Comparison of ENCODE assay signal across 8 cellular contexts in genomic region chr19:7534531-7534980, GRCh38. TPM values are rescaled to one million over a fixed set of nuclear protein-coding genes. Genes with fewer than 3 reads are reported as not detected.
DNase-seq lines count a peak whose midpoint lies in the region; ATAC-seq and TF ChIP-seq lines count a peak whose summit lies in the region.

No MANE protein-coding gene starts in this region.

- H3K4me3 ChIP-seq in BJ (ENCODE audit: low read depth, low read length) (peak overlapping the region; percentile 86), upper lobe of left lung (peak overlapping the region; percentile 51 to 94 (median 76))

- ATAC-seq in upper lobe of left lung (ENCODE audit: low FRiP score in 2 of 2): peak; percentile 54 to 76
- no peak for ATAC-seq in HG03280 (IDR thresholded peaks at IDR 0.05; ENCODE audit: unreplicated experiment)

- H3K9me3 ChIP-seq in upper lobe of left lung: no peaks in the 10 kb centered on the region

- POLR2A ChIA-PET in BJ (lab: Charles Lee): no interaction called here

- peak; percentile 56 for DNase-seq in BJ (ENCODE audit: low read depth)
- DNase-seq in GM20000 (ENCODE audit: low spot score): peak; percentile 72
- peak; percentile 28 for DNase-seq in NCI-H345 treated with DMSO at 0.1 percent for 48 hours (lab: John Stamatoyannopoulos, UW; ENCODE audit: unreplicated experiment)
- peak; percentile 53 for DNase-seq in activated naive CD4-positive, alpha-beta T cell treated with anti-CD3 and anti-CD28 coated beads, Interleukin-2, amount 50 U/mL, for 16 hours
- peak; percentile 67 for DNase-seq in foreskin melanocyte
- DNase-seq in nephron progenitor cell: peak; percentile 58
- peak in 1 of 2 donors; percentile 72 for DNase-seq in upper lobe of left lung

- H3K9me3 Mint-ChIP-seq in nephron progenitor cell: no peaks in the 10 kb centered on the region

- 0 to 3% methylated on average over 15 to 20 of the region's 20 CpGs for WGBS in upper lobe of left lung, 2 donors

- TF ChIP-seq CTCF in BJ (IDR thresholded peaks at IDR 0.05; ENCODE audit: insufficient read depth, low read depth, low read length) (peak; percentile 50), GM20000 (IDR thresholded peaks at IDR 0.05; ENCODE audit: extremely low read depth, missing control alignments) (peak; percentile 2), nephron progenitor cell (IDR thresholded peaks at IDR 0.05) (no peak), upper lobe of left lung (IDR thresholded peaks at IDR 0.05) (peak in 1 of 6 experiments; percentile 6)

- H3K36me3 ChIP-seq in BJ (ENCODE audit: control insufficient read depth, insufficient read depth, low read length) (peaks cover 10% of the 10 kb centered on the region), upper lobe of left lung (peaks cover 0 to 49% (median 25%) of the 10 kb centered on the region in 4 donors)

- no peak for TF ChIP-seq EP300 in upper lobe of left lung (IDR thresholded peaks at IDR 0.05)

- peak overlapping the region; percentile 91 to 98 (median 95) for H3K27ac ChIP-seq in upper lobe of left lung

- peaks cover 16% of the 10 kb centered on the region for H3K4me1 Mint-ChIP-seq in nephron progenitor cell

- H3K27me3 Mint-ChIP-seq in nephron progenitor cell (ENCODE audit: low read depth, poor library complexity): peaks cover 4% of the 10 kb centered on the region

- no peak for TF ChIP-seq POLR2A in upper lobe of left lung (IDR thresholded peaks at IDR 0.05)

- H3K4me3 Mint-ChIP-seq in nephron progenitor cell: peak overlapping the region; percentile 94

- H3K4me1 ChIP-seq in upper lobe of left lung: peaks cover 13 to 28% (median 19%) of the 10 kb centered on the region in 4 donors

- H3K27me3 ChIP-seq in BJ (ENCODE audit: control insufficient read depth, insufficient read depth, low read length): no peaks in the 10 kb centered on the region
- no peaks in the 10 kb centered on the region for H3K27me3 ChIP-seq in upper lobe of left lung

- H3K36me3 Mint-ChIP-seq in nephron progenitor cell (ENCODE audit: low read depth): peaks cover 11% of the 10 kb centered on the region

- CTCF ChIA-PET in BJ (lab: Yijun Ruan, JAX): interaction anchor here (1.0 to 2.7 kb wide), 6 partner anchors 13 to 266 kb away, joined by 3 to 12 read pairs (median 4); partner anchors contain the start of gene MCOLN1

- peak overlapping the region; percentile 97 for H3K27ac Mint-ChIP-seq in nephron progenitor cell

RNA-seq across cellular contexts. Expression of gene PNPLA6, which starts 1.0 kb away (rescaled TPM):
- 17.2 and 55.1 TPM in 2 replicates for polyA plus RNA-seq in BJ (2011; rRNA removed)
- 30.2 and 44.1 TPM in 2 replicates for polyA minus RNA-seq in BJ (2011; rRNA and poly(A)+ RNA removed)
- total RNA-seq in upper lobe of left lung: 100 to 1,000 TPM; 125 to 412 (median 328) TPM

RNA-seq across cellular contexts. Expression of gene MCOLN1, which starts 12.1 kb away (rescaled TPM):
- polyA plus RNA-seq in BJ (2011; rRNA removed): 24.6 and 50.6 TPM in 2 replicates
- 29.6 and 32.6 TPM in 2 replicates for polyA minus RNA-seq in BJ (2011; rRNA and poly(A)+ RNA removed)
- total RNA-seq in upper lobe of left lung: 100 to 1,000 TPM in 2 of 6 donors, 10 to 100 TPM in 4; 12.9 to 118 (median 69.7) TPM

RNA-seq across cellular contexts. Expression of gene ZNF358, which starts 18.7 kb away (rescaled TPM):
- 25.0 and 43.9 TPM in 2 replicates for polyA plus RNA-seq in BJ (2011; rRNA removed)
- 21.4 and 27.4 TPM in 2 replicates for polyA minus RNA-seq in BJ (2011; rRNA and poly(A)+ RNA removed)
- total RNA-seq in upper lobe of left lung: 100 to 1,000 TPM in 1 of 6 donors, 10 to 100 TPM in 5; 31.1 to 116 (median 57.8) TPM

RNA-seq across cellular contexts. Expression of gene PEX11G, which starts 45.7 kb away (rescaled TPM):
- polyA plus RNA-seq in BJ (2011; rRNA removed): 1.9 and 3.8 TPM in 2 replicates
- polyA minus RNA-seq in BJ (2011; rRNA and poly(A)+ RNA removed): 0.87 and 1.0 TPM in 2 replicates
- total RNA-seq in upper lobe of left lung: 1 to 10 TPM; 2.3 to 9.1 (median 5.4) TPM
